In genomic region chr22:36715647-36716046, GRCh38 we compare ENCODE assay signal across 38 cellular contexts. TPM values are rescaled to one million over a fixed set of nuclear protein-coding genes. Genes with fewer than 3 reads are reported as not detected.
"Had no signal": no experiment of that assay in that cellular context is flagged by ENCODE, and none has a peak within 500 bp of the region (broad histone marks: within the 10 kb centered on the region; RNA-seq: fewer than 3 reads in every experiment).

No MANE protein-coding gene starts in this region.

- FAIRE-seq: astrocyte, bronchial epithelial cell had no signal

- H3K4me1 ChIP-seq: adrenal gland, ascending aorta, body of pancreas, breast epithelium had no signal

- H3K36me3 ChIP-seq: adrenal gland, ascending aorta, brain microvascular endothelial cell, breast epithelium, cardiac muscle cell had no signal

- ATAC-seq: activated naive CD4-positive, alpha-beta T cell treated with anti-CD3 and anti-CD28 coated beads, Interleukin-2, amount 50 U/mL, for 72 hours; activated naive CD8-positive, alpha-beta T cell treated with anti-CD3 and anti-CD28 coated beads, Interleukin-2, amount 50 U/mL, for 24 hours; activated T-cell treated with anti-CD3 and anti-CD28 coated beads, Interleukin-2, amount 50 U/mL, for 4 hours; activated T-cell treated with anti-CD3 and anti-CD28 coated beads, Interleukin-2, amount 50 U/mL, for 72 hours; activated T-helper 17 cell treated with anti-CD3 and anti-CD28 coated beads, Interleukin-2, amount 50 U/mL, for 72 hours; body of pancreas had no signal

- DNase-seq: activated effector memory CD4-positive, alpha-beta T cell treated with anti-CD3 and anti-CD28 coated beads, Interleukin-2, amount 50 U/mL, for 16 hours; activated effector memory CD4-positive, alpha-beta T cell treated with Interleukin-2 at 50 U/mL for 16 hours; activated gamma-delta T cell; activated gamma-delta T cell treated with Interleukin-2 at 50 U/mL for 16 hours; activated naive CD4-positive, alpha-beta T cell; activated naive CD4-positive, alpha-beta T cell treated with anti-CD3 and anti-CD28 coated beads for 36 hours; activated naive CD4-positive, alpha-beta T cell treated with anti-CD3 and anti-CD28 coated beads, Interleukin-2, amount 10 ng/mL, durations not matched to agents 7 days and 5 days; activated naive CD4-positive, alpha-beta T cell treated with anti-CD3 and anti-CD28 coated beads, Interleukin-2, amount 50 U/mL, for 16 hours; activated naive CD4-positive, alpha-beta T cell treated with Interleukin-2 at 50 U/mL for 16 hours; activated naive CD8-positive, alpha-beta T cell treated with anti-CD3 and anti-CD28 coated beads for 36 hours; activated naive CD8-positive, alpha-beta T cell treated with anti-CD3 and anti-CD28 coated beads, Interleukin-2, amount 10 ng/mL, durations not matched to agents 7 days and 5 days; activated naive CD8-positive, alpha-beta T cell treated with anti-CD3 and anti-CD28 coated beads, Interleukin-2, amount 50 U/mL, for 24 hours; activated T-cell treated with anti-CD3 and anti-CD28 coated beads, Interleukin-2, amount 50 U/mL, for 24 hours; activated T-cell treated with anti-CD3 and anti-CD28 coated beads, Interleukin-2, amount 50 U/mL, for 4 hours; activated T-cell treated with anti-CD3 and anti-CD28 coated beads, Interleukin-2, amount 50 U/mL, for 48 hours; activated T-cell treated with anti-CD3 and anti-CD28 coated beads, Interleukin-2, amount 50 U/mL, for 72 hours; adrenal gland; amniotic stem cell; amygdala; anterior cingulate cortex; aorta; body of pancreas; brain microvascular endothelial cell; caudate nucleus; central memory CD4-positive, alpha-beta T cell; cerebellar nuclear complex had no signal

- H3K9me3 ChIP-seq: adrenal gland, ascending aorta, body of pancreas, breast epithelium had no signal

- H3K4me3 ChIP-seq: adrenal gland, ascending aorta, body of pancreas, breast epithelium, cardiac muscle cell had no signal

- H3K27ac ChIP-seq: adrenal gland, ascending aorta, body of pancreas, brain microvascular endothelial cell, breast epithelium, cardiac muscle cell had no signal

- H3K27me3 ChIP-seq: ascending aorta, body of pancreas, brain microvascular endothelial cell had no signal

RNA-seq across cellular contexts. Expression of gene CACNG2, which starts 12.1 kb away (rescaled TPM):
- total RNA-seq: activated naive CD4-positive, alpha-beta T cell treated with anti-CD3 and anti-CD28 coated beads for 36 hours; activated naive CD4-positive, alpha-beta T cell treated with anti-CD3 and anti-CD28 coated beads, Interleukin-2, amount 50 U/mL, for 72 hours; activated naive CD8-positive, alpha-beta T cell treated with anti-CD3 and anti-CD28 coated beads for 36 hours; activated naive CD8-positive, alpha-beta T cell treated with anti-CD3 and anti-CD28 coated beads, Interleukin-2, amount 10 ng/mL, durations not matched to agents 7 days and 5 days; activated T-cell treated with anti-CD3 and anti-CD28 coated beads, Interleukin-2, amount 50 U/mL, for 4 hours; activated T-cell treated with anti-CD3 and anti-CD28 coated beads, Interleukin-2, amount 50 U/mL, for 72 hours; activated T-helper 1 cell treated with anti-CD3 and anti-CD28 coated beads, Interleukin-12 subunit alpha, Interleukin-12 subunit beta, Interleukin-2, Interleukin-4 antibody, amounts not matched to agents 30 ng/mL and 10 ng/mL and 1 ng/mL, durations not matched to agents 14 hours and 24 hours and 36 hours; activated T-helper 17 cell treated with anti-CD3 and anti-CD28 coated beads, Interleukin-2, amount 50 U/mL, for 72 hours; activated T-helper 2 cell treated with anti-CD3 and anti-CD28 coated beads, Interferon-gamma antibody, Interleukin-2, Interleukin-4, amounts not matched to agents 10 μg/mL and 5 μg/mL and 100 μg/mL, durations not matched to agents 14 hours and 24 hours and 36 hours; aorta; ascending aorta; astrocyte; body of pancreas; breast epithelium; bronchial epithelial cell; cardiac muscle cell; cardiac septum; chondrocyte had no signal
- polyA plus RNA-seq: adipose tissue, cardiac muscle cell had no signal
